ENCODE assay signal across 1 cellular context in the genomic region with DNA sequence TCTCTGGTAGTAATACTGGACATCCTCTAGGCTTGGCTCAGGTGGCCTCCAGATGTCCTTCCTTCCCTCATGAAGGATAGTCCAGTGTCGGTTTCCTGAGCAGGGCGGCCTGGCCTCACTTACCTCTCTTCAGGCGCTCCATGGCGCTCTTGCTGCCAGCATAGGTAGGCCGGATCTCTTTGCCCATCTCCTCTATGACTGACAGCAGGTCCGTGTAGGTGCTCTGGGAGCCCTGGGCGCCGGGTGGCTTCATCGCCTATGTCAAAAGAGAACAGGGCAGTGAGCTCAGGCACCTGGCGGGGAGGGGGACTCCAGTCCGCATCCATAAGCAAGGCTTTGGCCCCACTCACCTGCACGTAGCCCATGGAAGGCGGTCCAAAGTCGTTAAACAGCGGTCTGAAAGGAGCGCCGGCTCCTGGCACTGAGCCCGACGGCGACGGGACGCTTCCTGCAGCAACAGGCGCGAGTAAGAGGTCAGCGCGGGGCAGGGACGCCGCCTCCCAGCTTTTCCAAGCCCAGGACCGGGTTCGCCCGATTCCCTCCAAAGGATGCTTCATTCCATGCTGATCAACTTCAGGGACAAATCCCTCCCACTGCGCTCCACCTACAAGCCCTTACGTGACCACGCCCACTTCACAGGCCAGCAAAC.
TF ChIP-seq lines count a peak whose summit lies in the region.

No MANE protein-coding gene starts in this region.

TF ChIP-seq in IMR-90, 13 proteins besides CTCF, POLR2A, EP300 and RAD21:
- TF ChIP-seq MAFK (IDR thresholded peaks at IDR 0.05; ENCODE audit: low read depth, low read length) = no peak
- TF ChIP-seq, protein P1, sequence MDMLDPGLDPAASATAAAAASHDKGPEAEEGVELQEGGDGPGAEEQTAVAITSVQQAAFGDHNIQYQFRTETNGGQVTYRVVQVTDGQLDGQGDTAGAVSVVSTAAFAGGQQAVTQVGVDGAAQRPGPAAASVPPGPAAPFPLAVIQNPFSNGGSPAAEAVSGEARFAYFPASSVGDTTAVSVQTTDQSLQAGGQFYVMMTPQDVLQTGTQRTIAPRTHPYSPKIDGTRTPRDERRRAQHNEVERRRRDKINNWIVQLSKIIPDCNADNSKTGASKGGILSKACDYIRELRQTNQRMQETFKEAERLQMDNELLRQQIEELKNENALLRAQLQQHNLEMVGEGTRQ (IDR thresholded peaks at IDR 0.05; ENCODE audit: low read depth, low read length) = no peak
- no peak for TF ChIP-seq MAZ (IDR thresholded peaks at IDR 0.05; ENCODE audit: borderline replicate concordance, low read depth, low read length)
- no peak for TF ChIP-seq MXI1 (IDR thresholded peaks at IDR 0.05; ENCODE audit: borderline replicate concordance, low read depth, low read length)
